19 cellular contexts compared by ENCODE assay signal in the genomic region with DNA sequence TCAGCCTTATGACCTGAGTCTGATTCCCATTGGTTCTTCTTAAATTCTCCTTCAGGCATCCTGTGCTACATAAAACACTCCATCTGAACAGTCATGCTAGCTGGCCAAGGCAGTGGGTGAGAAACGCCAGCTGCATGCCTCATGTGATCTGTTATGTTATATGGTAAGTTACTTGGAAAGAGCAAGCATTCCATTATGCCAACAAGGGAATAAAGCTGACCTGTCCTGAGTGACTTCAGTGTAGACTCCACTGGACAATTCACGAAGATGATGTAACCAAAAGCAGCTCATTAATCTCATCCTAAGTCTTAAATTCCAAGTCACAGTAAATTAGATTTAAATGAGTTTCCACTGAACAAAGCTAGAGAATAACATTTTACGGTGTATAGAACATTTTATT.
DNase-seq lines count a peak whose midpoint lies in the region; ATAC-seq, FAIRE-seq and TF ChIP-seq lines count a peak whose summit lies in the region.
"Had no signal": no experiment of that assay in that cellular context is flagged by ENCODE, and none has a peak within 500 bp of the region (broad histone marks: within the 10 kb centered on the region; RNA-seq: fewer than 3 reads in every experiment).

No MANE protein-coding gene starts in this region.

- no peak for ATAC-seq in HG03469 (IDR thresholded peaks at IDR 0.05; ENCODE audit: unreplicated experiment)
- ATAC-seq: Panc1; stimulated activated effector memory CD8-positive, alpha-beta T cell treated with anti-CD3 and anti-CD28 coated beads, Interleukin-12 subunit alpha, Interleukin-12 subunit beta, amount 100 ng/mL, for 72 hours had no signal

- H3K79me2 ChIP-seq in astrocyte (ENCODE audit: insufficient read depth, low read length) (no peaks in the 10 kb centered on the region), smooth muscle cell (ENCODE audit: low read depth) (no peaks in the 10 kb centered on the region)

- H3K9ac ChIP-seq in astrocyte (ENCODE audit: low read length) (no peak overlapping the region), smooth muscle cell (ENCODE audit: low read depth) (no peak overlapping the region)
- H3K9ac ChIP-seq: KMS-11 had no signal

- WGBS in smooth muscle cell (ENCODE audit: low lambda C conversion rate): 81% methylated on average over 3 of the region's 3 CpGs

- peaks cover 28% of the 10 kb centered on the region for H3K4me1 Mint-ChIP-seq in astrocyte (ENCODE audit: low read depth, unreplicated experiment)
- H3K4me1 Mint-ChIP-seq: CD4-positive, CD25-positive, alpha-beta regulatory T cell; stimulated activated effector memory CD8-positive, alpha-beta T cell treated with anti-CD3 and anti-CD28 coated beads, Interleukin-12 subunit alpha, Interleukin-12 subunit beta, amount 100 ng/mL, for 72 hours had no signal

- no peaks in the 10 kb centered on the region for H3K27me3 Mint-ChIP-seq in astrocyte (ENCODE audit: low read depth, unreplicated experiment)
- H3K27me3 Mint-ChIP-seq: CD4-positive, CD25-positive, alpha-beta regulatory T cell had no signal

- H3K27me3 ChIP-seq in astrocyte (ENCODE audit: insufficient read depth, low read length) (no peaks in the 10 kb centered on the region), smooth muscle cell (ENCODE audit: low read depth) (no peaks in the 10 kb centered on the region)
- H3K27me3 ChIP-seq: ovary had no signal

- H3F3A ChIP-seq in smooth muscle cell (ENCODE audit: low read depth): peaks cover 3% of the 10 kb centered on the region

- H3K4me3 ChIP-seq in astrocyte (ENCODE audit: insufficient read depth, low read depth, low read length) (no peak overlapping the region), smooth muscle cell (no peak overlapping the region)
- H3K4me3 ChIP-seq: coronary artery, ovary had no signal

- H3K4me1 ChIP-seq in astrocyte (ENCODE audit: insufficient read depth, low read length) (peaks cover 5% of the 10 kb centered on the region), smooth muscle cell (ENCODE audit: low read depth) (no peaks in the 10 kb centered on the region)

- FAIRE-seq in astrocyte (lab: Jason Lieb, UNC): peak; percentile 9

- H2AFZ ChIP-seq in astrocyte (ENCODE audit: low read depth, low read length): no peak overlapping the region
- H2AFZ ChIP-seq in smooth muscle cell (ENCODE audit: low read depth): no peak overlapping the region

- no peak overlapping the region for H3K4me3 Mint-ChIP-seq in astrocyte (ENCODE audit: unreplicated experiment)
- H3K4me3 Mint-ChIP-seq: CD4-positive, CD25-positive, alpha-beta regulatory T cell; stimulated activated effector memory CD8-positive, alpha-beta T cell treated with anti-CD3 and anti-CD28 coated beads, Interleukin-12 subunit alpha, Interleukin-12 subunit beta, amount 100 ng/mL, for 72 hours had no signal

- peak overlapping the region; percentile 9 for H3K27ac Mint-ChIP-seq in astrocyte (ENCODE audit: unreplicated experiment)
- H3K27ac Mint-ChIP-seq: CD4-positive, CD25-positive, alpha-beta regulatory T cell; stimulated activated effector memory CD8-positive, alpha-beta T cell treated with anti-CD3 and anti-CD28 coated beads, Interleukin-12 subunit alpha, Interleukin-12 subunit beta, amount 100 ng/mL, for 72 hours had no signal

- H3K9me3 Mint-ChIP-seq in astrocyte (ENCODE audit: unreplicated experiment): no peaks in the 10 kb centered on the region
- H3K9me3 Mint-ChIP-seq: stimulated activated effector memory CD8-positive, alpha-beta T cell treated with anti-CD3 and anti-CD28 coated beads, Interleukin-12 subunit alpha, Interleukin-12 subunit beta, amount 100 ng/mL, for 72 hours had no signal

- no peaks in the 10 kb centered on the region for H3K36me3 ChIP-seq in astrocyte (ENCODE audit: insufficient read depth, low read length)
- H3K36me3 ChIP-seq in smooth muscle cell (ENCODE audit: low read depth): no peaks in the 10 kb centered on the region
- H3K36me3 ChIP-seq: ovary had no signal

- no peaks in the 10 kb centered on the region for H3K36me3 Mint-ChIP-seq in astrocyte (ENCODE audit: low read depth, unreplicated experiment)
- H3K36me3 Mint-ChIP-seq: CD4-positive, CD25-positive, alpha-beta regulatory T cell; stimulated activated effector memory CD8-positive, alpha-beta T cell treated with anti-CD3 and anti-CD28 coated beads, Interleukin-12 subunit alpha, Interleukin-12 subunit beta, amount 100 ng/mL, for 72 hours had no signal

- peak; percentile 89 for DNase-seq in GM04503 (ENCODE audit: low read depth)
- DNase-seq in astrocyte (ENCODE audit: low read depth): peak; percentile 95
- peak; percentile 31 for DNase-seq in glomerular visceral epithelial cell (ENCODE audit: extremely low spot score)
- no peak for DNase-seq in smooth muscle cell (lab: John Stamatoyannopoulos, UW; ENCODE audit: unreplicated experiment)
- DNase-seq in GF-D8 (lab: John Stamatoyannopoulos, UW): no peak
- DNase-seq in stimulated activated CD4-positive, alpha-beta T cell treated with anti-CD3 and anti-CD28 coated beads, Interleukin-4, amount 100 ng/mL, for 4 hours: no peak
- no peak for DNase-seq in C1 segment of cervical spinal cord (lab: John Stamatoyannopoulos, UW)
- DNase-seq: CD4-positive, CD25-positive, alpha-beta regulatory T cell; NCI-H1417; NCI-H748 treated with DMSO at 0.1 percent for 48 hours; ovary; trophoblast cell had no signal

- H3K27ac ChIP-seq in astrocyte (ENCODE audit: low read depth, low read length) (no peak overlapping the region), smooth muscle cell (ENCODE audit: low read depth) (peak overlapping the region; percentile 22)
- H3K27ac ChIP-seq: epithelial cell of prostate, KMS-11, ovary, VCaP had no signal

- H3K4me2 ChIP-seq in astrocyte (ENCODE audit: low read length) (no peak overlapping the region), smooth muscle cell (no peak overlapping the region)
- H3K4me2 ChIP-seq: KMS-11 had no signal

- H3K9me3 ChIP-seq in astrocyte (ENCODE audit: insufficient read depth, low read depth, low read length) (no peaks in the 10 kb centered on the region), smooth muscle cell (replicated peaks; ENCODE audit: low read depth) (no peaks in the 10 kb centered on the region)
- H3K9me3 ChIP-seq: ovary had no signal

- no peaks in the 10 kb centered on the region for H4K20me1 ChIP-seq in astrocyte (ENCODE audit: insufficient read depth, low read length)
- no peaks in the 10 kb centered on the region for H4K20me1 ChIP-seq in smooth muscle cell (ENCODE audit: low read depth)

- TF ChIP-seq CTCF in astrocyte (IDR thresholded peaks at IDR 0.05; ENCODE audit: insufficient read depth, low read depth, low read length): no peak
- TF ChIP-seq CTCF in smooth muscle cell (IDR thresholded peaks at IDR 0.05; ENCODE audit: borderline replicate concordance, insufficient read depth, poor library complexity, severe bottlenecking): no peak

Comparison
In these comparisons a context has a peak if more than half of its experiments do, and no peak if none do; other contexts are left out.
1. DNase-seq: peak in GM04503 (single experiment), astrocyte (single experiment) and glomerular visceral epithelial cell (single experiment); none in smooth muscle cell (single experiment), GF-D8 (single experiment), stimulated activated CD4-positive, alpha-beta T cell treated with anti-CD3 and anti-CD28 coated beads, Interleukin-4, amount 100 ng/mL, for 4 hours (0 of 2) and C1 segment of cervical spinal cord (0 of 14).